ENCODE assay signal across 3 cellular contexts in the genomic region with DNA sequence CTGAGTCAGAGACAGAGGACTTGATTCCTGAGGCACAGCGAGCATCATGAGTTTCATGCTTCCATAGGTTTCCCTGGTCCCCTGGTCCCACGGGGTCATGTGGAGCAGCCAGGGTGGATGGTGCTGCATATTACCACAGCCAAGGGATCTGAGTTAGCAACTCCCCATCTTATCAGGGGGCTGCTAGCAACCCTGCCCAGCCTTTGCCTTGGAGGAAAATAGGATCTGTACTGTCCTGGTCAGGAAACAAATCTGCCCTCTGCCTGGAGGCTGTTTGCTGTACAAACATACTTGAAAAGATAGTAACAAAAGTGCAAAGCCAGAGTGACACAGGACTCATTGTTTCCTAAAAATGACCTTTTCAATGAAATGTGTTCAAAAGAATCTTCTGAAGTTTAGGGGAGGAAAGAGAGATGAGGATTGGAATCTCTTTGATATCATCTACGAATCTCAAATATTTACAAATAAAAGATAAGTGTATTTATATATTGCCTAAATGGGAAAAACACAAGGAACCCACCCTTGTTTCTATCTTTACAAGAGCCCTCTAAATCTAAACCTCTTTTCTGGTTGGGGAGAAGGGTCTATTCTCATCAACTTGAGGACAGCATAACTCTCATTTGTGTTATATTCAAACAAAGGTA.
TF ChIP-seq lines count a peak whose summit lies in the region.

No MANE protein-coding gene starts in this region.

TF ChIP-seq in HepG2, 621 proteins besides CTCF, POLR2A, EP300 and RAD21 (continues in another document):
- TF ChIP-seq ZNF33A (CRISPR knock-in tag; IDR thresholded peaks at IDR 0.05; ENCODE audit: borderline replicate concordance) (0 out of 2 replicates have a peak, but pooled peaks have one; percentile 56), GLI4 (CRISPR knock-in tag; IDR thresholded peaks at IDR 0.05; ENCODE audit: borderline replicate concordance) (no peak), ARID2 (CRISPR knock-in tag; IDR thresholded peaks at IDR 0.05; ENCODE audit: borderline replicate concordance) (no peak), ZBTB20 (CRISPR knock-in tag; IDR thresholded peaks at IDR 0.05; ENCODE audit: borderline replicate concordance, low read depth) (0 out of 2 replicates have a peak, but pooled peaks have one; percentile 11), CHCHD3 (CRISPR knock-in tag; IDR thresholded peaks at IDR 0.05) (no peak), KLF12 (CRISPR knock-in tag; IDR thresholded peaks at IDR 0.05; ENCODE audit: borderline replicate concordance) (no peak), ZNF484 (CRISPR knock-in tag; IDR thresholded peaks at IDR 0.05; ENCODE audit: borderline replicate concordance, low read depth) (no peak), ZNF225 (CRISPR knock-in tag; IDR thresholded peaks at IDR 0.05) (no peak), PLRG1 (conservative IDR thresholded peaks at IDR 0.05) (no peak), KDM1A (CRISPR knock-in tag; IDR thresholded peaks at IDR 0.05) (peak; percentile 74; the same call in 1 of the 2 replicates), ZNF383 (CRISPR knock-in tag; IDR thresholded peaks at IDR 0.05; ENCODE audit: borderline replicate concordance) (no peak), ZNF598 (CRISPR knock-in tag; IDR thresholded peaks at IDR 0.05; ENCODE audit: borderline replicate concordance) (0 out of 2 replicates have a peak, but pooled peaks have one; percentile 51), ZNF20 (CRISPR knock-in tag; IDR thresholded peaks at IDR 0.05) (no peak)
- TF ChIP-seq, protein P1, sequence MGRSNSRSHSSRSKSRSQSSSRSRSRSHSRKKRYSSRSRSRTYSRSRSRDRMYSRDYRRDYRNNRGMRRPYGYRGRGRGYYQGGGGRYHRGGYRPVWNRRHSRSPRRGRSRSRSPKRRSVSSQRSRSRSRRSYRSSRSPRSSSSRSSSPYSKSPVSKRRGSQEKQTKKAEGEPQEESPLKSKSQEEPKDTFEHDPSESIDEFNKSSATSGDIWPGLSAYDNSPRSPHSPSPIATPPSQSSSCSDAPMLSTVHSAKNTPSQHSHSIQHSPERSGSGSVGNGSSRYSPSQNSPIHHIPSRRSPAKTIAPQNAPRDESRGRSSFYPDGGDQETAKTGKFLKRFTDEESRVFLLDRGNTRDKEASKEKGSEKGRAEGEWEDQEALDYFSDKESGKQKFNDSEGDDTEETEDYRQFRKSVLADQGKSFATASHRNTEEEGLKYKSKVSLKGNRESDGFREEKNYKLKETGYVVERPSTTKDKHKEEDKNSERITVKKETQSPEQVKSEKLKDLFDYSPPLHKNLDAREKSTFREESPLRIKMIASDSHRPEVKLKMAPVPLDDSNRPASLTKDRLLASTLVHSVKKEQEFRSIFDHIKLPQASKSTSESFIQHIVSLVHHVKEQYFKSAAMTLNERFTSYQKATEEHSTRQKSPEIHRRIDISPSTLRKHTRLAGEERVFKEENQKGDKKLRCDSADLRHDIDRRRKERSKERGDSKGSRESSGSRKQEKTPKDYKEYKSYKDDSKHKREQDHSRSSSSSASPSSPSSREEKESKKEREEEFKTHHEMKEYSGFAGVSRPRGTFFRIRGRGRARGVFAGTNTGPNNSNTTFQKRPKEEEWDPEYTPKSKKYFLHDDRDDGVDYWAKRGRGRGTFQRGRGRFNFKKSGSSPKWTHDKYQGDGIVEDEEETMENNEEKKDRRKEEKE (IDR thresholded peaks at IDR 0.05) = no peak

TF ChIP-seq in IMR-90, 13 proteins besides CTCF, POLR2A, EP300 and RAD21:
- TF ChIP-seq MXI1 (IDR thresholded peaks at IDR 0.05; ENCODE audit: borderline replicate concordance, low read depth, low read length) (no peak), MAFK (IDR thresholded peaks at IDR 0.05; ENCODE audit: low read depth, low read length) (no peak), BHLHE40 (IDR thresholded peaks at IDR 0.05; ENCODE audit: low read depth, low read length) (no peak), RCOR1 (IDR thresholded peaks at IDR 0.05; ENCODE audit: insufficient replicate concordance, low read length) (no peak), CEBPB (IDR thresholded peaks at IDR 0.05; ENCODE audit: low read depth, low read length) (no peak), MAZ (IDR thresholded peaks at IDR 0.05; ENCODE audit: borderline replicate concordance, low read depth, low read length) (no peak), SMC3 (IDR thresholded peaks at IDR 0.05; ENCODE audit: low read depth, low read length) (no peak), CHD1 (IDR thresholded peaks at IDR 0.05; ENCODE audit: low read depth, low read length) (no peak), RFX5 (IDR thresholded peaks at IDR 0.05; ENCODE audit: low read depth, low read length) (no peak)
- TF ChIP-seq, protein P2, sequence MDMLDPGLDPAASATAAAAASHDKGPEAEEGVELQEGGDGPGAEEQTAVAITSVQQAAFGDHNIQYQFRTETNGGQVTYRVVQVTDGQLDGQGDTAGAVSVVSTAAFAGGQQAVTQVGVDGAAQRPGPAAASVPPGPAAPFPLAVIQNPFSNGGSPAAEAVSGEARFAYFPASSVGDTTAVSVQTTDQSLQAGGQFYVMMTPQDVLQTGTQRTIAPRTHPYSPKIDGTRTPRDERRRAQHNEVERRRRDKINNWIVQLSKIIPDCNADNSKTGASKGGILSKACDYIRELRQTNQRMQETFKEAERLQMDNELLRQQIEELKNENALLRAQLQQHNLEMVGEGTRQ (IDR thresholded peaks at IDR 0.05; ENCODE audit: low read depth, low read length) = no peak

TF ChIP-seq in H1, 55 proteins besides CTCF, POLR2A, EP300 and RAD21:
- TF ChIP-seq, protein P3, sequence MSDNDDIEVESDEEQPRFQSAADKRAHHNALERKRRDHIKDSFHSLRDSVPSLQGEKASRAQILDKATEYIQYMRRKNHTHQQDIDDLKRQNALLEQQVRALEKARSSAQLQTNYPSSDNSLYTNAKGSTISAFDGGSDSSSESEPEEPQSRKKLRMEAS (IDR thresholded peaks at IDR 0.05) = no peak
- TF ChIP-seq HDAC2 (IDR thresholded peaks at IDR 0.05; ENCODE audit: borderline replicate concordance in 1 of 2, low read depth in 2 of 2, low read length in 2 of 2) = no peak
- TF ChIP-seq BRCA1 (IDR thresholded peaks at IDR 0.05; ENCODE audit: low read depth, low read length) = no peak
- no peak for TF ChIP-seq NANOG (IDR thresholded peaks at IDR 0.05; ENCODE audit: insufficient read depth, low read depth, low read length, poor library complexity, severe bottlenecking)
- TF ChIP-seq POU5F1 (IDR thresholded peaks at IDR 0.05; ENCODE audit: low read depth, low read length) = no peak
- no peak for TF ChIP-seq CHD1 (IDR thresholded peaks at IDR 0.05; ENCODE audit: low read depth, low read length)
- TF ChIP-seq SP1 (IDR thresholded peaks at IDR 0.05; ENCODE audit: low read depth, low read length) = no peak
- TF ChIP-seq, protein P4, sequence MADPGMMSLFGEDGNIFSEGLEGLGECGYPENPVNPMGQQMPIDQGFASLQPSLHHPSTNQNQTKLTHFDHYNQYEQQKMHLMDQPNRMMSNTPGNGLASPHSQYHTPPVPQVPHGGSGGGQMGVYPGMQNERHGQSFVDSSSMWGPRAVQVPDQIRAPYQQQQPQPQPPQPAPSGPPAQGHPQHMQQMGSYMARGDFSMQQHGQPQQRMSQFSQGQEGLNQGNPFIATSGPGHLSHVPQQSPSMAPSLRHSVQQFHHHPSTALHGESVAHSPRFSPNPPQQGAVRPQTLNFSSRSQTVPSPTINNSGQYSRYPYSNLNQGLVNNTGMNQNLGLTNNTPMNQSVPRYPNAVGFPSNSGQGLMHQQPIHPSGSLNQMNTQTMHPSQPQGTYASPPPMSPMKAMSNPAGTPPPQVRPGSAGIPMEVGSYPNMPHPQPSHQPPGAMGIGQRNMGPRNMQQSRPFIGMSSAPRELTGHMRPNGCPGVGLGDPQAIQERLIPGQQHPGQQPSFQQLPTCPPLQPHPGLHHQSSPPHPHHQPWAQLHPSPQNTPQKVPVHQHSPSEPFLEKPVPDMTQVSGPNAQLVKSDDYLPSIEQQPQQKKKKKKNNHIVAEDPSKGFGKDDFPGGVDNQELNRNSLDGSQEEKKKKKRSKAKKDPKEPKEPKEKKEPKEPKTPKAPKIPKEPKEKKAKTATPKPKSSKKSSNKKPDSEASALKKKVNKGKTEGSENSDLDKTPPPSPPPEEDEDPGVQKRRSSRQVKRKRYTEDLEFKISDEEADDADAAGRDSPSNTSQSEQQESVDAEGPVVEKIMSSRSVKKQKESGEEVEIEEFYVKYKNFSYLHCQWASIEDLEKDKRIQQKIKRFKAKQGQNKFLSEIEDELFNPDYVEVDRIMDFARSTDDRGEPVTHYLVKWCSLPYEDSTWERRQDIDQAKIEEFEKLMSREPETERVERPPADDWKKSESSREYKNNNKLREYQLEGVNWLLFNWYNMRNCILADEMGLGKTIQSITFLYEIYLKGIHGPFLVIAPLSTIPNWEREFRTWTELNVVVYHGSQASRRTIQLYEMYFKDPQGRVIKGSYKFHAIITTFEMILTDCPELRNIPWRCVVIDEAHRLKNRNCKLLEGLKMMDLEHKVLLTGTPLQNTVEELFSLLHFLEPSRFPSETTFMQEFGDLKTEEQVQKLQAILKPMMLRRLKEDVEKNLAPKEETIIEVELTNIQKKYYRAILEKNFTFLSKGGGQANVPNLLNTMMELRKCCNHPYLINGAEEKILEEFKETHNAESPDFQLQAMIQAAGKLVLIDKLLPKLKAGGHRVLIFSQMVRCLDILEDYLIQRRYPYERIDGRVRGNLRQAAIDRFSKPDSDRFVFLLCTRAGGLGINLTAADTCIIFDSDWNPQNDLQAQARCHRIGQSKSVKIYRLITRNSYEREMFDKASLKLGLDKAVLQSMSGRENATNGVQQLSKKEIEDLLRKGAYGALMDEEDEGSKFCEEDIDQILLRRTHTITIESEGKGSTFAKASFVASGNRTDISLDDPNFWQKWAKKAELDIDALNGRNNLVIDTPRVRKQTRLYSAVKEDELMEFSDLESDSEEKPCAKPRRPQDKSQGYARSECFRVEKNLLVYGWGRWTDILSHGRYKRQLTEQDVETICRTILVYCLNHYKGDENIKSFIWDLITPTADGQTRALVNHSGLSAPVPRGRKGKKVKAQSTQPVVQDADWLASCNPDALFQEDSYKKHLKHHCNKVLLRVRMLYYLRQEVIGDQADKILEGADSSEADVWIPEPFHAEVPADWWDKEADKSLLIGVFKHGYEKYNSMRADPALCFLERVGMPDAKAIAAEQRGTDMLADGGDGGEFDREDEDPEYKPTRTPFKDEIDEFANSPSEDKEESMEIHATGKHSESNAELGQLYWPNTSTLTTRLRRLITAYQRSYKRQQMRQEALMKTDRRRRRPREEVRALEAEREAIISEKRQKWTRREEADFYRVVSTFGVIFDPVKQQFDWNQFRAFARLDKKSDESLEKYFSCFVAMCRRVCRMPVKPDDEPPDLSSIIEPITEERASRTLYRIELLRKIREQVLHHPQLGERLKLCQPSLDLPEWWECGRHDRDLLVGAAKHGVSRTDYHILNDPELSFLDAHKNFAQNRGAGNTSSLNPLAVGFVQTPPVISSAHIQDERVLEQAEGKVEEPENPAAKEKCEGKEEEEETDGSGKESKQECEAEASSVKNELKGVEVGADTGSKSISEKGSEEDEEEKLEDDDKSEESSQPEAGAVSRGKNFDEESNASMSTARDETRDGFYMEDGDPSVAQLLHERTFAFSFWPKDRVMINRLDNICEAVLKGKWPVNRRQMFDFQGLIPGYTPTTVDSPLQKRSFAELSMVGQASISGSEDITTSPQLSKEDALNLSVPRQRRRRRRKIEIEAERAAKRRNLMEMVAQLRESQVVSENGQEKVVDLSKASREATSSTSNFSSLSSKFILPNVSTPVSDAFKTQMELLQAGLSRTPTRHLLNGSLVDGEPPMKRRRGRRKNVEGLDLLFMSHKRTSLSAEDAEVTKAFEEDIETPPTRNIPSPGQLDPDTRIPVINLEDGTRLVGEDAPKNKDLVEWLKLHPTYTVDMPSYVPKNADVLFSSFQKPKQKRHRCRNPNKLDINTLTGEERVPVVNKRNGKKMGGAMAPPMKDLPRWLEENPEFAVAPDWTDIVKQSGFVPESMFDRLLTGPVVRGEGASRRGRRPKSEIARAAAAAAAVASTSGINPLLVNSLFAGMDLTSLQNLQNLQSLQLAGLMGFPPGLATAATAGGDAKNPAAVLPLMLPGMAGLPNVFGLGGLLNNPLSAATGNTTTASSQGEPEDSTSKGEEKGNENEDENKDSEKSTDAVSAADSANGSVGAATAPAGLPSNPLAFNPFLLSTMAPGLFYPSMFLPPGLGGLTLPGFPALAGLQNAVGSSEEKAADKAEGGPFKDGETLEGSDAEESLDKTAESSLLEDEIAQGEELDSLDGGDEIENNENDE (IDR thresholded peaks at IDR 0.05; ENCODE audit: insufficient replicate concordance, low read length) = no peak
- no peak for TF ChIP-seq TBP (IDR thresholded peaks at IDR 0.05; ENCODE audit: low read depth, low read length)
- no peak for TF ChIP-seq JUN (IDR thresholded peaks at IDR 0.05; ENCODE audit: low read depth, low read length)
- TF ChIP-seq GTF2F1 (IDR thresholded peaks at IDR 0.05; ENCODE audit: borderline replicate concordance, low read depth, low read length) = no peak
- TF ChIP-seq FOSL1 (IDR thresholded peaks at IDR 0.05; ENCODE audit: insufficient read depth, low read depth, low read length) = no peak
- TF ChIP-seq SP2 (IDR thresholded peaks at IDR 0.05; ENCODE audit: low read length) = no peak
